In the genomic region with DNA sequence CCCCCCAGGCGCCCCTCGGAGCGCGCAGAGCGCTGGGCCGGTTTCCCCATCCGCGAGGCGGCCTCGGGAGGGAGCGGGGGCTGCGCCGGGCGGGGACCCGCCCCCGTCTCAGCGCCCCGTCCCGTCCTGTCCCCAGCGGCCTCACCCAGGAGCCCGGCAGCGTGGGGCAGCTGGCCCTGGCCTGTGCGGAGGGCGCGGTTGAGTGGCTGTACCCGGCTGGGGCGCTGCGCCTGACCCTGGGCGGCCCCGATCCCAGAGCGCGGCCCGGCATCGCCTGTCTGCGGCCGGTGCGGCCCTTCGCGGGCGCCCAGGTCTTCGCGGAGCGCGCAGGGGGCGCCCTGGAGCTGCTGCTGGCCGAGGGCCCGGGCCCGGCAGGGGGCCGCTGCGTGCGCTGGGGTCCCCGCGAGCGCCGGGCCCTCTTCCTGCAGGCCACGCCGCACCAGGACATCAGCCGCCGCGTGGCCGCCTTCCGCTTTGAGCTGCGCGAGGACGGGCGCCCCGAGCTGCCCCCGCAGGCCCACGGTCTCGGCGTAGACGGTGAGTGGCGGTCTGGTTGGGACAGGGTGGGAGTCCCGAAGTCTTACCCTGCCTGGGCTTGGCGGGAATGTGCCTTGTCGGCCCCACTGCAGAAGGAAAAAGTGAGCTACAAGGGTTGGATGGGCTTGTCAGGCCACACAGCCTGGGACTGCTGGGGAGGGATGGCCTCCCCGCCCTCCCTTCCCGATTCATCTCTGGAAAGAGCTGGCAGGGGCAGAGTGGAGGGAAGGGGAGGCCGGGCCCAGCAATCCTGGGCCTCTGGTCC, we compare ENCODE assay signal across 8 cellular contexts. TPM values are rescaled to one million over a fixed set of nuclear protein-coding genes. Genes with fewer than 3 reads are reported as not detected.
DNase-seq lines count a peak whose midpoint lies in the region; ATAC-seq, FAIRE-seq and TF ChIP-seq lines count a peak whose summit lies in the region.

No MANE protein-coding gene starts in this region.

- 1 to 7% (median 2%) methylated on average over 14 to 79 of the region's 79 CpGs for WGBS in heart left ventricle, 4 donors
- WGBS in K562 (ENCODE audit: insufficient coverage, low coverage, missing lambda C conversion rate) = under 1% methylated on average over 37 of the region's 79 CpGs
- WGBS in upper lobe of left lung, 2 donors = 5 to 12% methylated on average over 7 to 14 of the region's 79 CpGs

- TF ChIP-seq POLR2A in heart left ventricle (IDR thresholded peaks at IDR 0.05) = peak in 1 of 2 donors; percentile 14
- TF ChIP-seq POLR2A in K562 (conservative IDR thresholded peaks at IDR 0.05) = no peak
- TF ChIP-seq POLR2A in upper lobe of left lung (IDR thresholded peaks at IDR 0.05) = no peak

- H3K9ac ChIP-seq in K562 (ENCODE audit: insufficient read depth in 1 of 2, low read depth in 2 of 2, low read length in 2 of 2) = peak overlapping the region; percentile 42 to 92; a peak in 3 of 4 replicates

- H3K4me3 Mint-ChIP-seq in IgD-negative memory B cell = peak overlapping the region; percentile 24 to 88 (median 72)

- H3K27me3 Mint-ChIP-seq in IgD-negative memory B cell = peaks cover 20% of the 10 kb centered on the region

- TF ChIP-seq RAD21 in K562 (CRISPR knock-in tag; conservative IDR thresholded peaks at IDR 0.05 in 1 of 2, IDR thresholded peaks at IDR 0.05 in 1 of 2) = peak in 1 of 2 experiments; percentile 59; a peak in 2 of 4 replicates

- peak overlapping the region in 1 of 3 donors; percentile 39 for H3K27ac Mint-ChIP-seq in IgD-negative memory B cell

- peak in 3 of 12 donors; percentile 11 to 22 (median 11) for TF ChIP-seq CTCF in heart left ventricle (IDR thresholded peaks at IDR 0.05)
- TF ChIP-seq CTCF in K562 (IDR thresholded peaks at IDR 0.05 in 2 of 3, conservative IDR thresholded peaks at IDR 0.05 in 1 of 3; ENCODE audit: insufficient read depth in 2 of 3, low read depth in 1 of 3, low read length in 3 of 3) = peak; percentile 26 to 76 (median 56); a peak in 4 of 6 replicates
- TF ChIP-seq CTCF in lower lobe of right lung (IDR thresholded peaks at IDR 0.05) = no peak
- TF ChIP-seq CTCF in upper lobe of left lung (IDR thresholded peaks at IDR 0.05) = peak in 1 of 6 experiments; percentile 12

- no TSS peak for BruUV-seq in K562 (replicated peaks; lab: Mats Ljungman, UMichigan)

- peaks cover 8 to 10% (median 10%) of the 10 kb centered on the region in 3 donors for H3K4me1 Mint-ChIP-seq in IgD-negative memory B cell

- H3K9me1 ChIP-seq in K562 (ENCODE audit: control insufficient read depth, insufficient read depth, low read length) = peaks cover 3% of the 10 kb centered on the region

- peak overlapping the region; percentile 75 for H2AFZ ChIP-seq in K562 (ENCODE audit: low read depth, low read length)

- CTCF ChIA-PET in K562 (lab: Yijun Ruan, JAX; ENCODE audit: low intra/inter-chr PET ratio) = interaction anchor here (0.9 to 1.3 kb wide), 2 partner anchors 25 to 70 kb away, joined by 3 to 9 read pairs; partner anchors contain the start of gene CIAO3

- DNase-seq in heart left ventricle = no peak
- no peak for DNase-seq in Right ventricle myocardium inferior (ENCODE audit: missing footprints)
- peak; percentile 58 to 70 (median 64) for DNase-seq in K562 (ENCODE audit: extremely low read depth in 1 of 4, low spot score in 3 of 4)
- DNase-seq in lower lobe of right lung = no peak
- peak in 1 of 2 donors; percentile 89 for DNase-seq in upper lobe of left lung
- DNase-seq in foreskin melanocyte = no peak
- no peak for DNase-seq in stimulated activated CD8-positive, alpha-beta memory T cell treated with anti-CD3 and anti-CD28 coated beads, Interleukin-4, amount 100 ng/mL, for 48 hours

- H4K20me1 ChIP-seq in K562 (replicated peaks; ENCODE audit: control insufficient read depth, insufficient read depth, low read length) = no peaks in the 10 kb centered on the region; the same call in 1 of the 2 replicates

- H3K9me3 Mint-ChIP-seq in IgD-negative memory B cell = no peaks in the 10 kb centered on the region

- ATAC-seq in heart left ventricle = peak in 2 of 4 donors; percentile 1 to 2
- ATAC-seq in Right ventricle myocardium inferior = no peak
- ATAC-seq in K562 = peak; percentile 48
- ATAC-seq in lower lobe of right lung = peak in 1 of 2 donors; percentile 5
- ATAC-seq in upper lobe of left lung (ENCODE audit: low FRiP score in 2 of 2) = no peak

- peaks cover 0 to 53% (median 34%) of the 10 kb centered on the region in 12 donors for H3K4me1 ChIP-seq in heart left ventricle
- H3K4me1 ChIP-seq in K562 (replicated peaks in 1 of 2; ENCODE audit: control insufficient read depth in 2 of 2, insufficient read depth in 2 of 2, low read length in 2 of 2) = peaks cover 12 to 85% of the 10 kb centered on the region in 2 experiments; a peak in 4 of 5 replicates
- peaks cover 32% of the 10 kb centered on the region for H3K4me1 ChIP-seq in lower lobe of right lung
- peaks cover 31 to 45% (median 39%) of the 10 kb centered on the region in 4 donors for H3K4me1 ChIP-seq in upper lobe of left lung

- H3K9me3 ChIP-seq in heart left ventricle = no peaks in the 10 kb centered on the region
- H3K9me3 ChIP-seq in K562 (replicated peaks; ENCODE audit: control insufficient read depth, insufficient read depth, low read depth, low read length) = no peaks in the 10 kb centered on the region
- H3K9me3 ChIP-seq in lower lobe of right lung = no peaks in the 10 kb centered on the region
- H3K9me3 ChIP-seq in upper lobe of left lung = no peaks in the 10 kb centered on the region

- POLR2A ChIA-PET in K562 (lab: Yijun Ruan, JAX) = interaction anchor here (0.6 to 1.7 kb wide), 13 partner anchors 9 to 346 kb away, joined by 3 to 5 read pairs (median 3); partner anchors contain the start of genes CCDC78, CHTF18, RPUSD1 and WDR24

- peak overlapping the region; percentile 77 for H3K4me2 ChIP-seq in K562 (ENCODE audit: insufficient read depth, low read length)

- H3K27ac ChIP-seq in heart left ventricle (peak overlapping the region in 8 of 12 donors; percentile 18 to 58 (median 41)), K562 (ENCODE audit: extremely low read depth, low read depth, low read length) (peak overlapping the region; percentile 35; the same call in 2 of the 3 replicates), lower lobe of right lung (peak overlapping the region; percentile 36), upper lobe of left lung (peak overlapping the region in 1 of 4 donors; percentile 51)

- intact Hi-C loops in heart left ventricle (cut with DNase I) = loop anchor here in 1 of 10 donors (5.0 kb wide), 1 partner anchor 342 kb away; no protein-coding TSS in a partner anchor
- intact Hi-C loops in Right ventricle myocardium inferior (cut with DNase I) = loop anchor here (2.0 kb wide), 1 partner anchor 25 kb away; the partner anchor contains the start of gene CIAO3
- intact Hi-C loops in K562 (cut with micrococcal nuclease) = loop anchor here (2.0 kb wide), 1 partner anchor 13 kb away; no protein-coding TSS in a partner anchor
- intact Hi-C loops in lower lobe of right lung (cut with DNase I) = no loop called here

- FAIRE-seq in K562 (lab: Jason Lieb, UNC) = peak; percentile 35

- H3K79me2 ChIP-seq in K562 (ENCODE audit: control insufficient read depth, insufficient read depth, low read length) = peaks cover 28% of the 10 kb centered on the region

- peak overlapping the region; percentile 62 to 93 (median 74) for H3K4me3 ChIP-seq in heart left ventricle
- H3K4me3 ChIP-seq in K562 = peak overlapping the region; percentile 68
- H3K4me3 ChIP-seq in lower lobe of right lung = peak overlapping the region; percentile 77
- H3K4me3 ChIP-seq in upper lobe of left lung = peak overlapping the region; percentile 82 to 93 (median 86)

- H3K27me3 ChIP-seq in heart left ventricle = peaks cover 0 to 28% (median 8%) of the 10 kb centered on the region in 9 donors
- no peaks in the 10 kb centered on the region for H3K27me3 ChIP-seq in K562 (ENCODE audit: control insufficient read depth in 2 of 2, insufficient read depth in 2 of 2, low read length in 2 of 2)
- peaks cover 22% of the 10 kb centered on the region for H3K27me3 ChIP-seq in lower lobe of right lung (ENCODE audit: low read depth)
- peaks cover 0 to 15% (median 5%) of the 10 kb centered on the region in 4 donors for H3K27me3 ChIP-seq in upper lobe of left lung

- H3K36me3 ChIP-seq in heart left ventricle (peaks cover 0 to 4% (median 0%) of the 10 kb centered on the region in 9 donors), K562 (ENCODE audit: control insufficient read depth, insufficient read depth, low read length) (peaks cover 19% of the 10 kb centered on the region; the same call in 2 of the 3 replicates), lower lobe of right lung (no peaks in the 10 kb centered on the region), upper lobe of left lung (no peaks in the 10 kb centered on the region)

- in situ Hi-C loops in K562 (cut with MboI) = loop anchor here (10.0 kb wide), 1 partner anchor 339 kb away; no protein-coding TSS in a partner anchor

- TF ChIP-seq EP300 in K562 (IDR thresholded peaks at IDR 0.05; ENCODE audit: low read length) (no peak), upper lobe of left lung (IDR thresholded peaks at IDR 0.05) (no peak)

- H3K36me3 Mint-ChIP-seq in IgD-negative memory B cell = no peaks in the 10 kb centered on the region

RNA-seq across cellular contexts. Expression of gene METRN, which starts 0.7 kb away (rescaled TPM):
- total RNA-seq in heart left ventricle (10 to 100 TPM; 50.5 to 79.4 (median 60.7) TPM), Right ventricle myocardium inferior (60.4 TPM), K562 (2014; rRNA removed) (89.8 and 111 TPM in 2 replicates), K562 (2014; rRNA removed; fragmentation: Illumina TruSeq; extraction: Trizol) (1.0 and 2.0 TPM in 2 replicates), K562 (2015; rRNA removed; fragmentation: Illumina TruSeq; extraction: Trizol) (17.7 and 23.9 TPM in 2 replicates), K562 (2021) (73.5 and 79.2 TPM in 2 replicates), lower lobe of right lung (35.9 TPM), upper lobe of left lung (10 to 100 TPM; 22.0 to 56.0 (median 40.8) TPM)
- polyA plus RNA-seq in heart left ventricle (10 to 100 TPM; 31.2 to 69.0 TPM), IgD-negative memory B cell (2.8 TPM), K562 (2011; rRNA removed) (15.4 and 33.4 TPM in 2 replicates), K562 (2014; fragmentation: Illumina TruSeq; extraction: Trizol) (3.0 and 8.7 TPM in 2 replicates), K562 (2014; fragmentation: Nextera tagmentation; extraction: Ambion mirVana) (1 to 10 TPM in 1 of 2 experiments, under 1 TPM in 1; 0.20 to 1.2 TPM), K562 (2014; rRNA removed) (73.3 and 90.1 TPM in 2 replicates)
- total RNA-seq in K562 (2011; cell fraction: chromatin; rRNA removed; ENCODE audit: low replicate concordance) = 7.3 and 31.7 TPM in 2 replicates
- 28.0 and 30.0 TPM in 2 replicates for total RNA-seq in K562 (2011; cell fraction: nucleolus; rRNA removed)
- 19.2 and 20.2 TPM in 2 replicates for total RNA-seq in K562 (2011; cell fraction: nucleoplasm; rRNA removed)
- 34.9 and 189 TPM in 2 replicates for polyA plus RNA-seq in K562 (2011; cell fraction: cytosol; rRNA removed)
- 44.8 and 72.6 TPM in 2 replicates for polyA plus RNA-seq in K562 (2011; cell fraction: nucleus; rRNA removed)
- polyA plus RNA-seq in K562 (2012) = 21.7 and 27.0 TPM in 2 replicates
- polyA minus RNA-seq in K562 (2011; rRNA and poly(A)+ RNA removed) = 1.9 and 2.5 TPM in 2 replicates
- polyA minus RNA-seq in K562 (2011; cell fraction: cytosol; rRNA and poly(A)+ RNA removed) = 13.1 and 17.0 TPM in 2 replicates
- polyA minus RNA-seq in K562 (2011; cell fraction: nucleus; rRNA and poly(A)+ RNA removed) = 14.6 and 14.7 TPM in 2 replicates

RNA-seq across cellular contexts. Expression of gene ANTKMT, which starts 5.3 kb away (rescaled TPM):
- total RNA-seq in heart left ventricle = 10 to 100 TPM; 30.2 to 48.6 (median 36.0) TPM
- polyA plus RNA-seq in heart left ventricle = 10 to 100 TPM; 22.9 to 42.4 TPM
- total RNA-seq in Right ventricle myocardium inferior = 29.1 TPM
- polyA plus RNA-seq in IgD-negative memory B cell = 84.7 TPM
- 7.6 and 54.6 TPM in 2 replicates for total RNA-seq in K562 (2011; cell fraction: chromatin; rRNA removed; ENCODE audit: low replicate concordance)
- 105 and 120 TPM in 2 replicates for total RNA-seq in K562 (2011; cell fraction: nucleolus; rRNA removed)
- 30.9 and 33.4 TPM in 2 replicates for total RNA-seq in K562 (2011; cell fraction: nucleoplasm; rRNA removed)
- 170 and 221 TPM in 2 replicates for total RNA-seq in K562 (2014; rRNA removed)
- total RNA-seq in K562 (2014; rRNA removed; fragmentation: Illumina TruSeq; extraction: Trizol) = 2.3 and 4.3 TPM in 2 replicates
- total RNA-seq in K562 (2015; rRNA removed; fragmentation: Illumina TruSeq; extraction: Trizol) = 39.9 and 47.1 TPM in 2 replicates
- 217 and 240 TPM in 2 replicates for total RNA-seq in K562 (2021)
- 19.1 and 26.3 TPM in 2 replicates for polyA plus RNA-seq in K562 (2011; rRNA removed)
- 53.5 and 239 TPM in 2 replicates for polyA plus RNA-seq in K562 (2011; cell fraction: cytosol; rRNA removed)
- 99.3 and 186 TPM in 2 replicates for polyA plus RNA-seq in K562 (2011; cell fraction: nucleus; rRNA removed)
- polyA plus RNA-seq in K562 (2012) = 31.0 and 45.4 TPM in 2 replicates
- polyA plus RNA-seq in K562 (2014; fragmentation: Illumina TruSeq; extraction: Trizol) = 2.8 and 9.0 TPM in 2 replicates
- polyA plus RNA-seq in K562 (2014; fragmentation: Nextera tagmentation; extraction: Ambion mirVana) = 1 to 10 TPM in 1 of 2 experiments, under 1 TPM in 1; 0.58 to 2.1 TPM
- 158 and 161 TPM in 2 replicates for polyA plus RNA-seq in K562 (2014; rRNA removed)
- 0.42 and 0.48 TPM in 2 replicates for polyA minus RNA-seq in K562 (2011; rRNA and poly(A)+ RNA removed)
- 17.5 and 22.8 TPM in 2 replicates for polyA minus RNA-seq in K562 (2011; cell fraction: cytosol; rRNA and poly(A)+ RNA removed)
- polyA minus RNA-seq in K562 (2011; cell fraction: nucleus; rRNA and poly(A)+ RNA removed) = 37.1 and 45.1 TPM in 2 replicates
- total RNA-seq in lower lobe of right lung = 36.5 TPM
- 10 to 100 TPM; 38.7 to 69.7 (median 55.7) TPM for total RNA-seq in upper lobe of left lung

RNA-seq across cellular contexts. Expression of gene FBXL16, which starts 10.0 kb away (rescaled TPM):
- total RNA-seq in heart left ventricle = under 1 TPM in 3 of 9 donors, not detected in 6; 0.59 to 1.00 (median 0.60) TPM
- under 1 TPM; 0.03 to 0.11 TPM for polyA plus RNA-seq in heart left ventricle
- total RNA-seq in Right ventricle myocardium inferior = not detected
- polyA plus RNA-seq in IgD-negative memory B cell = 4.4 TPM
- total RNA-seq in K562 (2011; cell fraction: chromatin; rRNA removed; ENCODE audit: low replicate concordance) = 1.6 and 5.3 TPM in 2 replicates
- 3.7 and 4.2 TPM in 2 replicates for total RNA-seq in K562 (2011; cell fraction: nucleolus; rRNA removed)
- total RNA-seq in K562 (2011; cell fraction: nucleoplasm; rRNA removed) = 2.3 and 2.7 TPM in 2 replicates
- total RNA-seq in K562 (2014; rRNA removed) = 2.2 and 2.7 TPM in 2 replicates
- total RNA-seq in K562 (2014; rRNA removed; fragmentation: Illumina TruSeq; extraction: Trizol) = 0.54 and 1.4 TPM in 2 replicates
- total RNA-seq in K562 (2015; rRNA removed; fragmentation: Illumina TruSeq; extraction: Trizol) = 0.41 and 0.47 TPM in 2 replicates
- 6.0 and 8.2 TPM in 2 replicates for total RNA-seq in K562 (2021)
- 1.7 and 3.0 TPM in 2 replicates for polyA plus RNA-seq in K562 (2011; rRNA removed)
- 2.6 and 10.1 TPM in 2 replicates for polyA plus RNA-seq in K562 (2011; cell fraction: cytosol; rRNA removed)
- polyA plus RNA-seq in K562 (2011; cell fraction: nucleus; rRNA removed) = 5.0 and 9.1 TPM in 2 replicates
- polyA plus RNA-seq in K562 (2012) = 5.3 and 7.9 TPM in 2 replicates
- polyA plus RNA-seq in K562 (2014; fragmentation: Illumina TruSeq; extraction: Trizol) = 1.9 and 25.4 TPM in 2 replicates
- under 1 TPM; 0.21 to 0.37 TPM for polyA plus RNA-seq in K562 (2014; fragmentation: Nextera tagmentation; extraction: Ambion mirVana)
- 3.1 and 3.3 TPM in 2 replicates for polyA plus RNA-seq in K562 (2014; rRNA removed)
- 0.57 and 0.63 TPM in 2 replicates for polyA minus RNA-seq in K562 (2011; rRNA and poly(A)+ RNA removed)
- 3.6 and 6.4 TPM in 2 replicates for polyA minus RNA-seq in K562 (2011; cell fraction: cytosol; rRNA and poly(A)+ RNA removed)
- polyA minus RNA-seq in K562 (2011; cell fraction: nucleus; rRNA and poly(A)+ RNA removed) = 1.5 and 2.0 TPM in 2 replicates
- total RNA-seq in lower lobe of right lung = 11.0 TPM
- 1 to 10 TPM; 1.0 to 8.1 (median 4.1) TPM for total RNA-seq in upper lobe of left lung

RNA-seq across cellular contexts. Expression of gene CCDC78, which starts 10.6 kb away (rescaled TPM):
- 1 to 10 TPM in 1 of 9 donors, under 1 TPM in 5, not detected in 3; 0.35 to 1.3 (median 0.54) TPM for total RNA-seq in heart left ventricle
- 1 to 10 TPM in 1 of 2 donors, under 1 TPM in 1; 0.60 to 1.3 TPM for polyA plus RNA-seq in heart left ventricle
- total RNA-seq in Right ventricle myocardium inferior = 0.49 TPM
- 0.74 TPM for polyA plus RNA-seq in IgD-negative memory B cell
- total RNA-seq in K562 (2011; cell fraction: chromatin; rRNA removed; ENCODE audit: low replicate concordance) = 12.8 and 51.1 TPM in 2 replicates
- total RNA-seq in K562 (2011; cell fraction: nucleolus; rRNA removed) = 36.0 and 37.1 TPM in 2 replicates
- 14.0 and 15.0 TPM in 2 replicates for total RNA-seq in K562 (2011; cell fraction: nucleoplasm; rRNA removed)
- total RNA-seq in K562 (2014; rRNA removed) = 5.7 and 10.6 TPM in 2 replicates
- total RNA-seq in K562 (2014; rRNA removed; fragmentation: Illumina TruSeq; extraction: Trizol) = 0.57 and 0.76 TPM in 2 replicates
- total RNA-seq in K562 (2015; rRNA removed; fragmentation: Illumina TruSeq; extraction: Trizol) = 2.9 and 3.1 TPM in 2 replicates
- 13.4 and 14.4 TPM in 2 replicates for total RNA-seq in K562 (2021)
- polyA plus RNA-seq in K562 (2011; rRNA removed) = 3.0 and 5.9 TPM in 2 replicates
- polyA plus RNA-seq in K562 (2011; cell fraction: cytosol; rRNA removed) = 2.5 and 5.1 TPM in 2 replicates
- 66.9 and 107 TPM in 2 replicates for polyA plus RNA-seq in K562 (2011; cell fraction: nucleus; rRNA removed)
- polyA plus RNA-seq in K562 (2012) = 6.2 and 9.5 TPM in 2 replicates
- polyA plus RNA-seq in K562 (2014; fragmentation: Illumina TruSeq; extraction: Trizol) = 2.6 and 2.8 TPM in 2 replicates
- under 1 TPM; 0.24 to 0.29 TPM for polyA plus RNA-seq in K562 (2014; fragmentation: Nextera tagmentation; extraction: Ambion mirVana)
- polyA plus RNA-seq in K562 (2014; rRNA removed) = 17.7 and 20.6 TPM in 2 replicates
- polyA minus RNA-seq in K562 (2011; rRNA and poly(A)+ RNA removed) = 0.39 TPM in 2 replicates
- polyA minus RNA-seq in K562 (2011; cell fraction: cytosol; rRNA and poly(A)+ RNA removed) = not detected in 2 replicates
- 8.8 and 8.9 TPM in 2 replicates for polyA minus RNA-seq in K562 (2011; cell fraction: nucleus; rRNA and poly(A)+ RNA removed)
- total RNA-seq in lower lobe of right lung = 26.1 TPM
- 10 to 100 TPM in 5 of 6 donors, 1 to 10 TPM in 1; 3.5 to 69.1 (median 23.3) TPM for total RNA-seq in upper lobe of left lung

RNA-seq across cellular contexts. Expression of gene HAGHL, which starts 11.3 kb away (rescaled TPM):
- total RNA-seq in heart left ventricle (10 to 100 TPM in 7 of 9 donors, 1 to 10 TPM in 2; 5.0 to 16.4 (median 11.9) TPM), Right ventricle myocardium inferior (18.7 TPM), K562 (2014; rRNA removed) (58.2 and 59.0 TPM in 2 replicates), K562 (2014; rRNA removed; fragmentation: Illumina TruSeq; extraction: Trizol) (3.2 and 8.2 TPM in 2 replicates), K562 (2015; rRNA removed; fragmentation: Illumina TruSeq; extraction: Trizol) (20.7 and 22.1 TPM in 2 replicates), K562 (2021) (71.7 and 83.2 TPM in 2 replicates), lower lobe of right lung (15.6 TPM), upper lobe of left lung (10 to 100 TPM in 5 of 6 donors, 1 to 10 TPM in 1; 4.0 to 43.0 (median 13.5) TPM)
- polyA plus RNA-seq in heart left ventricle (10 to 100 TPM; 11.3 to 44.2 TPM), IgD-negative memory B cell (10.0 TPM), K562 (2011; rRNA removed) (27.0 and 41.6 TPM in 2 replicates), K562 (2014; fragmentation: Illumina TruSeq; extraction: Trizol) (7.2 and 13.6 TPM in 2 replicates), K562 (2014; fragmentation: Nextera tagmentation; extraction: Ambion mirVana) (under 1 TPM; 0.31 to 0.48 TPM), K562 (2014; rRNA removed) (69.8 and 83.4 TPM in 2 replicates)
- total RNA-seq in K562 (2011; cell fraction: chromatin; rRNA removed; ENCODE audit: low replicate concordance) = 38.5 and 167 TPM in 2 replicates
- total RNA-seq in K562 (2011; cell fraction: nucleolus; rRNA removed) = 219 TPM in 2 replicates
- total RNA-seq in K562 (2011; cell fraction: nucleoplasm; rRNA removed) = 62.9 and 89.5 TPM in 2 replicates
- 47.2 and 104 TPM in 2 replicates for polyA plus RNA-seq in K562 (2011; cell fraction: cytosol; rRNA removed)
- 438 and 737 TPM in 2 replicates for polyA plus RNA-seq in K562 (2011; cell fraction: nucleus; rRNA removed)
- 30.6 and 41.2 TPM in 2 replicates for polyA plus RNA-seq in K562 (2012)
- polyA minus RNA-seq in K562 (2011; rRNA and poly(A)+ RNA removed) = 1.2 and 3.7 TPM in 2 replicates
- 12.6 and 13.3 TPM in 2 replicates for polyA minus RNA-seq in K562 (2011; cell fraction: cytosol; rRNA and poly(A)+ RNA removed)
- 37.4 and 41.3 TPM in 2 replicates for polyA minus RNA-seq in K562 (2011; cell fraction: nucleus; rRNA and poly(A)+ RNA removed)

Comparison
In these comparisons a context has a peak if more than half of its experiments do, and no peak if none do; other contexts are left out.
1. DNase-seq: peak in K562 (4 of 4); none in heart left ventricle (0 of 5), Right ventricle myocardium inferior (single experiment), lower lobe of right lung (single experiment), foreskin melanocyte (single experiment) and stimulated activated CD8-positive, alpha-beta memory T cell treated with anti-CD3 and anti-CD28 coated beads, Interleukin-4, amount 100 ng/mL, for 48 hours (single experiment).
2. Peak in every context shown above with its lines, with median percentiles within 50 percentile points of each other: H3K4me3 ChIP-seq.